In the genomic region with DNA sequence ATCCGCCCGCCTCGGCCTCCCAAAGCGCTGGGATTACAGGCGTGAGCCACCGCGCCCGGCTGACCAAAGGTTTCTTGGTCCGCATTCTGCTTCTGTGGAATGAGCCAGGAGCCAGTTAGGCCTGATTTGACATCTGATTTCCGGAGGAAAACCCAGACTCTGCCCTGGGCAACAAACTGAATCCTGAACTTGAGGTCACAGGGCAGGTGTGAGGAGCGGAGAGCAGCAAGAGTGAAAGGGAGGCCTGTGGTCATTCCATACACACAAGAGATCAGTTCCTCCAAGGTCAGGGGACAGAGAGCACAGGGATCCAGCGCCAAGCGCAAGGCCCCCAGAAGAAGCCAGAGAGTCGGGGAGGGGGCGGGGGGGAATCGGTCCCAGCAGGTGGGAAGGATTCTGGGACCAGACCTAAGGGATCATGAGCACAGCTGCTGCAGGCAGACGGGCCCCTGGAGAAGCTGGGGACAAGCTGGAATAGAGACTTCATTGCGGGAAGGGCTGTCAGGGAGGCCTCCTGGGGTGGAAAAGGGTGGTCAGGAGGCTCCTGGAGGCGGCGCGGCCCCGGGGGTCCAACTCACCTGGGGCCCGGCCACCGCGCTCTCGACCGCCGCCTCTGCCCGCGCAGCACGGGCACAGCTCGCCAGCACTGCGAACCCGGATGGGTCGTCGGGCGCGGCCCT, we compare ENCODE assay signal across 1 cellular context.
A peak's percentile ranks its signal among the peaks of the same experiment; 100 is the strongest.
TF ChIP-seq lines count a peak whose summit lies in the region.

No MANE protein-coding gene starts in this region.

TF ChIP-seq in H1, 55 proteins besides CTCF, POLR2A, EP300 and RAD21:
- TF ChIP-seq CBX8 (IDR thresholded peaks at IDR 0.05; ENCODE audit: borderline replicate concordance, low read depth, low read length) (no peak), KDM4A (IDR thresholded peaks at IDR 0.05; ENCODE audit: low read depth, low read length, severe bottlenecking) (peak; percentile 83), BCL11A (IDR thresholded peaks at IDR 0.05; ENCODE audit: low read depth in 2 of 2, low read length in 2 of 2) (no peak), SAP30 (IDR thresholded peaks at IDR 0.05; ENCODE audit: insufficient read depth, insufficient replicate concordance, low read length) (no peak), SIN3A (conservative IDR thresholded peaks at IDR 0.05 in 1 of 2, IDR thresholded peaks at IDR 0.05 in 1 of 2; ENCODE audit: low read depth in 1 of 2, low read length in 2 of 2) (0 out of 4 replicates have a peak, but pooled peaks of 1 of the 2 experiments have one; percentile 27), GABPA (IDR thresholded peaks at IDR 0.05; ENCODE audit: borderline replicate concordance, insufficient read depth, low read length) (no peak), GTF2F1 (IDR thresholded peaks at IDR 0.05; ENCODE audit: borderline replicate concordance, low read depth, low read length) (no peak)
- TF ChIP-seq, protein P1, sequence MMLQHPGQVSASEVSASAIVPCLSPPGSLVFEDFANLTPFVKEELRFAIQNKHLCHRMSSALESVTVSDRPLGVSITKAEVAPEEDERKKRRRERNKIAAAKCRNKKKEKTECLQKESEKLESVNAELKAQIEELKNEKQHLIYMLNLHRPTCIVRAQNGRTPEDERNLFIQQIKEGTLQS (IDR thresholded peaks at IDR 0.05; ENCODE audit: insufficient read depth, low read depth, low read length): no peak
- TF ChIP-seq, protein P2, sequence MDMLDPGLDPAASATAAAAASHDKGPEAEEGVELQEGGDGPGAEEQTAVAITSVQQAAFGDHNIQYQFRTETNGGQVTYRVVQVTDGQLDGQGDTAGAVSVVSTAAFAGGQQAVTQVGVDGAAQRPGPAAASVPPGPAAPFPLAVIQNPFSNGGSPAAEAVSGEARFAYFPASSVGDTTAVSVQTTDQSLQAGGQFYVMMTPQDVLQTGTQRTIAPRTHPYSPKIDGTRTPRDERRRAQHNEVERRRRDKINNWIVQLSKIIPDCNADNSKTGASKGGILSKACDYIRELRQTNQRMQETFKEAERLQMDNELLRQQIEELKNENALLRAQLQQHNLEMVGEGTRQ (IDR thresholded peaks at IDR 0.05; ENCODE audit: low read length): no peak
